In the genomic region with DNA sequence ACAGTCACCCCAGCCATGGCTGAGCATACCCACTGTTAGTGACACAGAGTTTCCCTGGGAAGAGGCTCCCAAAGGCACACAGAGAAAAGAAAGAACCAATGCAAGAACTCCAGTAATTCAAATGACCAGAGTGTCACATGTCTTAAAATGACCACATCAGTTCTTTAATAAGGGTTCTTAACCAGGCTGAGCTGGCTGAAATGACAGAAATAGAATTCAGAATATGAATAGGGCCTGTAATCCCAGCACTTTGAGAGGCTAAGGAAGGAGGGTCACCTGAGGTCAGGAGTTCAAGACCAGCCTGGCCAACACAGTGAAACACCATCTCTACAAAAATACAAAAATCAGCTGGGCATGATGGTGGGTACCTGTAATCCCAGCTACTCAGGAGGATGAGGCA, we compare ENCODE assay signal across 1 cellular context.
A peak's percentile ranks its signal among the peaks of the same experiment; 100 is the strongest.
TF ChIP-seq lines count a peak whose summit lies in the region.
"Not testable (repeated sequence)": the region's sequence is repeated elsewhere in the genome, so short reads cannot be mapped to it uniquely, and the experiment has no call there.

No MANE protein-coding gene starts in this region.

- POLR2A ChIA-PET in HEK293 (lab: Yijun Ruan, JAX): not testable (repeated sequence)

- H3K27ac ChIP-seq in HEK293 (ENCODE audit: extremely low read depth, low read depth, low read length): not testable (repeated sequence)

- not testable (repeated sequence) for H3K9me3 ChIP-seq in HEK293 (ENCODE audit: control insufficient read depth, insufficient read depth, low read depth, low read length)

- peaks cover 6 to 24% of the 10 kb centered on the region in 2 experiments; a peak in 2 of 3 replicates for H3K36me3 ChIP-seq in HEK293 (ENCODE audit: control insufficient read depth in 2 of 2, insufficient read depth in 1 of 2, low read length in 2 of 2)

- not testable (repeated sequence) for TF ChIP-seq CTCF in HEK293 (tag by site-specific recombination; IDR thresholded peaks at IDR 0.05)

- CTCF ChIA-PET in HEK293 (lab: Yijun Ruan, JAX): interaction anchor here (0.6 to 0.7 kb wide), 2 partner anchors 251 to 1444 kb away, joined by 3 read pairs; no protein-coding TSS in a partner anchor

- H3K4me1 ChIP-seq in HEK293 (ENCODE audit: control insufficient read depth, insufficient read depth, low read length): not testable (repeated sequence)

- H3K4me3 ChIP-seq in HEK293 (ENCODE audit: low read depth, low read length): not testable (repeated sequence)

TF ChIP-seq in HEK293, 187 proteins besides CTCF, POLR2A, EP300 and RAD21:
- peak; percentile 100 for TF ChIP-seq ZNF433 (tag by site-specific recombination; IDR thresholded peaks at IDR 0.05; ENCODE audit: low read depth)
